Comparison of ENCODE assay signal across 29 cellular contexts in genomic region chr1:21507511-21508270, GRCh38. TPM values are rescaled to one million over a fixed set of nuclear protein-coding genes. Genes with fewer than 3 reads are reported as not detected.
DNase-seq lines count a peak whose midpoint lies in the region; ATAC-seq, FAIRE-seq and TF ChIP-seq lines count a peak whose summit lies in the region.
"Had no signal": no experiment of that assay in that cellular context is flagged by ENCODE, and none has a peak within 500 bp of the region (broad histone marks: within the 10 kb centered on the region; RNA-seq: fewer than 3 reads in every experiment).

No MANE protein-coding gene starts in this region.

- no peaks in the 10 kb centered on the region for H3K27me3 ChIP-seq in trophoblast cell (ENCODE audit: insufficient read depth, low read length)
- peaks cover 7 to 11% of the 10 kb centered on the region in 2 donors for H3K27me3 ChIP-seq in small intestine (ENCODE audit: control insufficient read depth in 2 of 2, insufficient read depth in 2 of 2, low read length in 2 of 2)
- H3K27me3 ChIP-seq: BE2C had no signal

- H3K4me3 ChIP-seq in trophoblast cell (ENCODE audit: low read depth, low read length) (no peak overlapping the region), small intestine (ENCODE audit: low read depth in 1 of 2, low read length in 2 of 2) (no peak overlapping the region)
- H3K4me3 ChIP-seq: GM12878 had no signal

- no peaks in the 10 kb centered on the region for H3K36me3 Mint-ChIP-seq in activated naive CD8-positive, alpha-beta T cell
- no peaks in the 10 kb centered on the region for H3K36me3 Mint-ChIP-seq in activated naive CD8-positive, alpha-beta T cell treated with anti-CD3 and anti-CD28 coated beads, Interleukin-2, amount 50 U/mL, for 24 hours (ENCODE audit: low read depth)
- no peaks in the 10 kb centered on the region for H3K36me3 Mint-ChIP-seq in activated T-helper 17 cell treated with anti-CD3 and anti-CD28 coated beads, Interleukin-2, amount 50 U/mL, for 72 hours (ENCODE audit: low read depth)
- no peaks in the 10 kb centered on the region for H3K36me3 Mint-ChIP-seq in endothelial cell (ENCODE audit: low read depth, unreplicated experiment)

- H3K9me3 ChIP-seq in trophoblast cell (ENCODE audit: insufficient read depth, low read depth, low read length) (no peaks in the 10 kb centered on the region), small intestine (ENCODE audit: control insufficient read depth, low read depth) (no peaks in the 10 kb centered on the region)
- H3K9me3 ChIP-seq: BE2C had no signal

- H2AK5ac ChIP-seq in trophoblast cell (ENCODE audit: low read length), result no peak overlapping the region

- ATAC-seq in activated naive CD8-positive, alpha-beta T cell treated with anti-CD3 and anti-CD28 coated beads, Interleukin-2, amount 50 U/mL, for 24 hours, result no peak
- ATAC-seq in activated T-helper 17 cell treated with anti-CD3 and anti-CD28 coated beads, Interleukin-2, amount 50 U/mL, for 72 hours (replicated peaks), result no peak

- H3K4me2 ChIP-seq in trophoblast cell (ENCODE audit: low read length), result no peak overlapping the region

- peak overlapping the region; percentile 4 for H3K4me3 Mint-ChIP-seq in activated naive CD8-positive, alpha-beta T cell
- H3K4me3 Mint-ChIP-seq in activated naive CD8-positive, alpha-beta T cell treated with anti-CD3 and anti-CD28 coated beads, Interleukin-2, amount 50 U/mL, for 24 hours, result no peak overlapping the region
- H3K4me3 Mint-ChIP-seq in activated T-helper 17 cell treated with anti-CD3 and anti-CD28 coated beads, Interleukin-2, amount 50 U/mL, for 72 hours, result peak overlapping the region; percentile 13
- H3K4me3 Mint-ChIP-seq in endothelial cell (ENCODE audit: unreplicated experiment), result no peak overlapping the region

- no peaks in the 10 kb centered on the region for H3K79me1 ChIP-seq in trophoblast cell (ENCODE audit: low read length)

- H3K27ac Mint-ChIP-seq in activated naive CD8-positive, alpha-beta T cell, result no peak overlapping the region
- H3K27ac Mint-ChIP-seq in activated naive CD8-positive, alpha-beta T cell treated with anti-CD3 and anti-CD28 coated beads, Interleukin-2, amount 50 U/mL, for 24 hours, result no peak overlapping the region
- H3K27ac Mint-ChIP-seq in activated T-helper 17 cell treated with anti-CD3 and anti-CD28 coated beads, Interleukin-2, amount 50 U/mL, for 72 hours, result no peak overlapping the region
- H3K27ac Mint-ChIP-seq in endothelial cell (ENCODE audit: unreplicated experiment), result peak overlapping the region; percentile 20
- H3K27ac Mint-ChIP-seq: CD8-positive, alpha-beta memory T cell had no signal

- H3K14ac ChIP-seq in trophoblast cell (ENCODE audit: low read length), result no peak overlapping the region

- peaks cover 17 to 18% of the 10 kb centered on the region in 2 experiments for H3K4me1 ChIP-seq in trophoblast cell (ENCODE audit: control insufficient read depth in 1 of 2, insufficient read depth in 2 of 2, low read length in 2 of 2)
- no peaks in the 10 kb centered on the region for H3K4me1 ChIP-seq in small intestine (ENCODE audit: control insufficient read depth in 2 of 2, insufficient read depth in 1 of 2, low read depth in 1 of 2, low read length in 1 of 2)
- H3K4me1 ChIP-seq: BE2C had no signal

- no peak overlapping the region for H4K12ac ChIP-seq in trophoblast cell (ENCODE audit: low read depth, low read length)

- FAIRE-seq in small intestine (lab: Jason Lieb, UNC), result no peak
- FAIRE-seq: GM12878 had no signal

- H3K27me3 Mint-ChIP-seq in activated naive CD8-positive, alpha-beta T cell, result peaks cover 40% of the 10 kb centered on the region
- H3K27me3 Mint-ChIP-seq in activated naive CD8-positive, alpha-beta T cell treated with anti-CD3 and anti-CD28 coated beads, Interleukin-2, amount 50 U/mL, for 24 hours, result peaks cover 55% of the 10 kb centered on the region
- peaks cover 41% of the 10 kb centered on the region for H3K27me3 Mint-ChIP-seq in activated T-helper 17 cell treated with anti-CD3 and anti-CD28 coated beads, Interleukin-2, amount 50 U/mL, for 72 hours
- peaks cover 11% of the 10 kb centered on the region for H3K27me3 Mint-ChIP-seq in endothelial cell (ENCODE audit: unreplicated experiment)

- DNase-seq in activated naive CD8-positive, alpha-beta T cell treated with anti-CD3 and anti-CD28 coated beads, Interleukin-2, amount 50 U/mL, for 24 hours, result no peak
- DNase-seq in endothelial cell (ENCODE audit: low spot score), result no peak
- peak; percentile 46 to 76 for DNase-seq in trophoblast cell
- no peak for DNase-seq in small intestine
- DNase-seq in activated gamma-delta T cell treated with Interleukin-2 at 50 U/mL for 16 hours, result no peak
- DNase-seq in activated effector memory CD4-positive, alpha-beta T cell treated with anti-CD3 and anti-CD28 coated beads, Interleukin-2, amount 50 U/mL, for 16 hours, result no peak
- DNase-seq: BE2C; CD8-positive, alpha-beta memory T cell; DMS 273 treated with DMSO at 0.1 percent for 48 hours; DMS79; EL; GDM1; GOT3; Karpas-422; NCI-H1092; NCI-H1417 treated with DMSO at 0.1 percent for 48 hours; NCI-H187; NCI-H2081 treated with DMSO at 0.1 percent for 48 hours; NCI-H2171; NCI-H226; NCI-H510A; NCI-H69; Right ventricle myocardium superior; RPMI8226 had no signal

- H2BK12ac ChIP-seq in trophoblast cell (ENCODE audit: low read length), result no peak overlapping the region

- no peak overlapping the region for H4K8ac ChIP-seq in trophoblast cell (ENCODE audit: low read depth, low read length)

- H3K23ac ChIP-seq in trophoblast cell (ENCODE audit: low read length), result no peak overlapping the region

- TF ChIP-seq CTCF in endothelial cell (IDR thresholded peaks at IDR 0.05; ENCODE audit: unreplicated experiment), result no peak

- no peak overlapping the region for H3K18ac ChIP-seq in trophoblast cell (ENCODE audit: low read length)

- H2BK120ac ChIP-seq in trophoblast cell (ENCODE audit: insufficient read depth, low read length, poor library complexity), result no peak overlapping the region

- H3K4me1 Mint-ChIP-seq in activated naive CD8-positive, alpha-beta T cell (ENCODE audit: low read depth), result peaks cover 9% of the 10 kb centered on the region
- peaks cover 4% of the 10 kb centered on the region for H3K4me1 Mint-ChIP-seq in activated naive CD8-positive, alpha-beta T cell treated with anti-CD3 and anti-CD28 coated beads, Interleukin-2, amount 50 U/mL, for 24 hours
- peaks cover 5% of the 10 kb centered on the region for H3K4me1 Mint-ChIP-seq in activated T-helper 17 cell treated with anti-CD3 and anti-CD28 coated beads, Interleukin-2, amount 50 U/mL, for 72 hours
- peaks cover 11% of the 10 kb centered on the region for H3K4me1 Mint-ChIP-seq in endothelial cell (ENCODE audit: unreplicated experiment)

- H2AFZ ChIP-seq in trophoblast cell (ENCODE audit: insufficient read depth, low read length, poor library complexity), result no peak overlapping the region

- WGBS in trophoblast cell (ENCODE audit: extremely low coverage, insufficient coverage, insufficient read length), result no CpG with 5 or more reads among the region's 1 CpG
- 75 to 93% (median 82%) methylated on average over 1 of the region's 1 CpG for WGBS in small intestine, 3 donors

- H3K4ac ChIP-seq in trophoblast cell (ENCODE audit: low read depth, low read length), result no peak overlapping the region

- H3K36me3 ChIP-seq in trophoblast cell (ENCODE audit: control insufficient read depth in 1 of 2, insufficient read depth in 2 of 2, low read length in 2 of 2), result no peaks in the 10 kb centered on the region
- H3K36me3 ChIP-seq in small intestine (ENCODE audit: control insufficient read depth in 2 of 2, insufficient read depth in 2 of 2, low read length in 2 of 2), result no peaks in the 10 kb centered on the region
- H3K36me3 ChIP-seq: BE2C had no signal

- H3K79me2 ChIP-seq in trophoblast cell (ENCODE audit: control insufficient read depth, insufficient read depth, low read length, poor library complexity), result no peaks in the 10 kb centered on the region

- no peak overlapping the region for H3K9ac ChIP-seq in trophoblast cell (ENCODE audit: low read length)

- no peak overlapping the region for H4K91ac ChIP-seq in trophoblast cell (ENCODE audit: low read depth, low read length)

- H2BK5ac ChIP-seq in trophoblast cell (ENCODE audit: low read depth, low read length, poor library complexity), result no peak overlapping the region

- H3K9me3 Mint-ChIP-seq in activated naive CD8-positive, alpha-beta T cell (ENCODE audit: low read depth), result no peaks in the 10 kb centered on the region
- H3K9me3 Mint-ChIP-seq in activated naive CD8-positive, alpha-beta T cell treated with anti-CD3 and anti-CD28 coated beads, Interleukin-2, amount 50 U/mL, for 24 hours, result no peaks in the 10 kb centered on the region
- no peaks in the 10 kb centered on the region for H3K9me3 Mint-ChIP-seq in activated T-helper 17 cell treated with anti-CD3 and anti-CD28 coated beads, Interleukin-2, amount 50 U/mL, for 72 hours
- no peaks in the 10 kb centered on the region for H3K9me3 Mint-ChIP-seq in endothelial cell (ENCODE audit: unreplicated experiment)
- H3K9me3 Mint-ChIP-seq: CD8-positive, alpha-beta memory T cell had no signal

- H3K27ac ChIP-seq in trophoblast cell (ENCODE audit: low read depth, low read length) (no peak overlapping the region), small intestine (ENCODE audit: low read depth in 1 of 2, low read length in 1 of 2) (no peak overlapping the region)
- H3K27ac ChIP-seq: 22Rv1 had no signal

RNA-seq across cellular contexts. Expression of gene ALPL, which starts 1.5 kb away (rescaled TPM):
- not detected for total RNA-seq in activated T-helper 17 cell treated with anti-CD3 and anti-CD28 coated beads, Interleukin-2, amount 50 U/mL, for 72 hours
- 11.7 TPM for total RNA-seq in endothelial cell (ENCODE audit: unreplicated experiment)
- polyA plus RNA-seq in trophoblast cell (2013), result 12.5 and 12.7 TPM in 2 replicates
- 1 to 10 TPM in 2 of 3 donors, under 1 TPM in 1; 0.89 to 3.0 (median 2.6) TPM for polyA plus RNA-seq in small intestine
- total RNA-seq: CD8-positive, alpha-beta memory T cell had no signal
- polyA plus RNA-seq: CD14-positive monocyte; CD8-positive, alpha-beta memory T cell had no signal

Comparison
In these comparisons a context has a peak if more than half of its experiments do, and no peak if none do; other contexts are left out.
1. H3K4me3 Mint-ChIP-seq: peak in activated naive CD8-positive, alpha-beta T cell (single experiment) and activated T-helper 17 cell treated with anti-CD3 and anti-CD28 coated beads, Interleukin-2, amount 50 U/mL, for 72 hours (single experiment); none in activated naive CD8-positive, alpha-beta T cell treated with anti-CD3 and anti-CD28 coated beads, Interleukin-2, amount 50 U/mL, for 24 hours (single experiment) and endothelial cell (single experiment).
2. DNase-seq: peak in trophoblast cell (2 of 2); none in activated naive CD8-positive, alpha-beta T cell treated with anti-CD3 and anti-CD28 coated beads, Interleukin-2, amount 50 U/mL, for 24 hours (single experiment), endothelial cell (single experiment), small intestine (single experiment), activated gamma-delta T cell treated with Interleukin-2 at 50 U/mL for 16 hours (single experiment) and activated effector memory CD4-positive, alpha-beta T cell treated with anti-CD3 and anti-CD28 coated beads, Interleukin-2, amount 50 U/mL, for 16 hours (single experiment).
3. RNA of gene ALPL, which starts 1.5 kb away (total RNA-seq): 11.7 TPM in endothelial cell (single experiment); not detected in activated T-helper 17 cell treated with anti-CD3 and anti-CD28 coated beads, Interleukin-2, amount 50 U/mL, for 72 hours; every median in the first group is over 10 times any median in the second.